Comparison of ENCODE assay signal across 1 cellular context in genomic region chr12:68745904-68746571, GRCh38.
A peak's percentile ranks its signal among the peaks of the same experiment; 100 is the strongest.
TF ChIP-seq lines count a peak whose summit lies in the region.

Gene SLC35E3 (plus strand): TSS chr12:68746176. CDS start chr12:68746378, 202 bp downstream.

TF ChIP-seq in HepG2, 621 proteins besides CTCF, POLR2A, EP300 and RAD21 (continued from another document and continues in another):
- TF ChIP-seq ARID5B (CRISPR knock-in tag; IDR thresholded peaks at IDR 0.05) (peak; percentile 33; the same call in 1 of the 2 replicates), ETS1 (CRISPR knock-in tag; IDR thresholded peaks at IDR 0.05) (no peak), AFF4 (CRISPR knock-in tag; IDR thresholded peaks at IDR 0.05) (no peak), ZNF674 (CRISPR knock-in tag; IDR thresholded peaks at IDR 0.05; ENCODE audit: low read depth) (no peak), MXD3 (CRISPR knock-in tag; IDR thresholded peaks at IDR 0.05) (peak; percentile 47; the same call in 1 of the 2 replicates), FOXK1 (CRISPR knock-in tag; IDR thresholded peaks at IDR 0.05; ENCODE audit: borderline replicate concordance, low read depth) (0 out of 2 replicates have a peak, but pooled peaks have one; percentile 42), ESRRA (CRISPR knock-in tag; IDR thresholded peaks at IDR 0.05; ENCODE audit: low read depth) (peak; percentile 70; the same call in 1 of the 2 replicates), RFXANK (CRISPR knock-in tag; IDR thresholded peaks at IDR 0.05) (0 out of 2 replicates have a peak, but pooled peaks have one; percentile 35), RAD51 (IDR thresholded peaks at IDR 0.05; ENCODE audit: borderline replicate concordance) (peak; percentile 84), ZNF414 (CRISPR knock-in tag; IDR thresholded peaks at IDR 0.05) (peak; percentile 57; the same call in 1 of the 2 replicates), MTF2 (CRISPR knock-in tag; IDR thresholded peaks at IDR 0.05; ENCODE audit: borderline replicate concordance) (no peak), ZNF350 (CRISPR knock-in tag; IDR thresholded peaks at IDR 0.05; ENCODE audit: borderline replicate concordance, low read depth) (peak; percentile 66; the same call in 1 of the 2 replicates), ZNF639 (CRISPR knock-in tag; conservative IDR thresholded peaks at IDR 0.05) (no peak; the same call in 1 of the 2 replicates), RNF2 (conservative IDR thresholded peaks at IDR 0.05; ENCODE audit: low read depth) (0 out of 2 replicates have a peak, but pooled peaks have one; percentile 22), ZBTB7A (CRISPR knock-in tag; IDR thresholded peaks at IDR 0.05) (peak; percentile 67; the same call in 1 of the 2 replicates), ZNF772 (CRISPR knock-in tag; IDR thresholded peaks at IDR 0.05) (peak; percentile 22; the same call in 1 of the 2 replicates), TCF12 (IDR thresholded peaks at IDR 0.05) (no peak), TCF12 (CRISPR knock-in tag; IDR thresholded peaks at IDR 0.05) (0 out of 2 replicates have a peak, but pooled peaks have one; percentile 78), CREB3 (CRISPR knock-in tag; IDR thresholded peaks at IDR 0.05) (no peak), GABPB1 (CRISPR knock-in tag; IDR thresholded peaks at IDR 0.05) (peak; percentile 98), FOXA3 (CRISPR knock-in tag; IDR thresholded peaks at IDR 0.05) (peak; percentile 52; the same call in 1 of the 2 replicates), HCFC1 (IDR thresholded peaks at IDR 0.05; ENCODE audit: low read depth, low read length) (peak; percentile 73), BORCS8-MEF2B (CRISPR knock-in tag; IDR thresholded peaks at IDR 0.05) (peak; percentile 68), ZNF574 (CRISPR knock-in tag; IDR thresholded peaks at IDR 0.05) (peak; percentile 74; the same call in 1 of the 2 replicates), ZNF441 (CRISPR knock-in tag; IDR thresholded peaks at IDR 0.05; ENCODE audit: borderline replicate concordance) (no peak), GMEB2 (CRISPR knock-in tag; IDR thresholded peaks at IDR 0.05; ENCODE audit: low read depth) (peak; percentile 87), PLSCR1 (CRISPR knock-in tag; IDR thresholded peaks at IDR 0.05; ENCODE audit: borderline replicate concordance) (0 out of 2 replicates have a peak, but pooled peaks have one; percentile 67), GLMP (CRISPR knock-in tag; IDR thresholded peaks at IDR 0.05; ENCODE audit: borderline replicate concordance) (no peak), SMARCC2 (IDR thresholded peaks at IDR 0.05) (no peak), HOXD1 (CRISPR knock-in tag; IDR thresholded peaks at IDR 0.05) (no peak), TBX2 (CRISPR knock-in tag; IDR thresholded peaks at IDR 0.05; ENCODE audit: borderline replicate concordance) (peak; percentile 87; the same call in 1 of the 2 replicates), ZNF605 (CRISPR knock-in tag; IDR thresholded peaks at IDR 0.05) (peak; percentile 79; the same call in 1 of the 2 replicates), HMGXB4 (CRISPR knock-in tag; IDR thresholded peaks at IDR 0.05; ENCODE audit: borderline replicate concordance in 1 of 2, low read depth in 1 of 2) (peak; percentile 30 to 82), ZNF672 (CRISPR knock-in tag; IDR thresholded peaks at IDR 0.05) (no peak), ZNF343 (CRISPR knock-in tag; IDR thresholded peaks at IDR 0.05) (peak; percentile 56; the same call in 1 of the 2 replicates)
